In the genomic region with DNA sequence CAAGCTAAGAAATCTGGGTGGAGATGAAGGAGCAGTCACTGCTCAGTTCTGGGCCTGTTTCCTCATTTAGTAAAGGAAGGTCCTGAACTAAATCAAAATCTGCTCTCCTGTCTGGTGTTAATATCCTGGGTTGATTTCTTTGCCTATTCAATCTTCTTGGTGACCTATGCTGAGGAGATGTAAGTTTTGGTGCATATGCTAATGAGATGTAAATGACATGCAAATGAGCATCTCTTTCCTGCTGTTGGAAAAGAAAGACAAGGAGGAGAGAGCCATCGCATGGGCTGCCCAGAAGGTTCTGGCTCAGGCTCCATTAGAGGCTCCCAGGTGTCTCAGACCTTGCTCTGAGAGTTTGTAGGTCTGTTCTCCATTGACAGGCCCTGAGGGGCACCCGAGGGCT, we compare ENCODE assay signal across 1 cellular context.
TF ChIP-seq lines count a peak whose summit lies in the region.

No MANE protein-coding gene starts in this region.

TF ChIP-seq in HepG2, 621 proteins besides CTCF, POLR2A, EP300 and RAD21:
- no peak for TF ChIP-seq HNF1A (IDR thresholded peaks at IDR 0.05; ENCODE audit: low read depth)
- no peak for TF ChIP-seq HNF1A (CRISPR knock-in tag; IDR thresholded peaks at IDR 0.05; ENCODE audit: borderline replicate concordance)
- no peak for TF ChIP-seq SETDB1 (CRISPR knock-in tag; IDR thresholded peaks at IDR 0.05; ENCODE audit: borderline replicate concordance)
- TF ChIP-seq WIZ (CRISPR knock-in tag; IDR thresholded peaks at IDR 0.05): no peak
- no peak for TF ChIP-seq ARID4A (CRISPR knock-in tag; IDR thresholded peaks at IDR 0.05; ENCODE audit: borderline replicate concordance)
- TF ChIP-seq, protein P1, sequence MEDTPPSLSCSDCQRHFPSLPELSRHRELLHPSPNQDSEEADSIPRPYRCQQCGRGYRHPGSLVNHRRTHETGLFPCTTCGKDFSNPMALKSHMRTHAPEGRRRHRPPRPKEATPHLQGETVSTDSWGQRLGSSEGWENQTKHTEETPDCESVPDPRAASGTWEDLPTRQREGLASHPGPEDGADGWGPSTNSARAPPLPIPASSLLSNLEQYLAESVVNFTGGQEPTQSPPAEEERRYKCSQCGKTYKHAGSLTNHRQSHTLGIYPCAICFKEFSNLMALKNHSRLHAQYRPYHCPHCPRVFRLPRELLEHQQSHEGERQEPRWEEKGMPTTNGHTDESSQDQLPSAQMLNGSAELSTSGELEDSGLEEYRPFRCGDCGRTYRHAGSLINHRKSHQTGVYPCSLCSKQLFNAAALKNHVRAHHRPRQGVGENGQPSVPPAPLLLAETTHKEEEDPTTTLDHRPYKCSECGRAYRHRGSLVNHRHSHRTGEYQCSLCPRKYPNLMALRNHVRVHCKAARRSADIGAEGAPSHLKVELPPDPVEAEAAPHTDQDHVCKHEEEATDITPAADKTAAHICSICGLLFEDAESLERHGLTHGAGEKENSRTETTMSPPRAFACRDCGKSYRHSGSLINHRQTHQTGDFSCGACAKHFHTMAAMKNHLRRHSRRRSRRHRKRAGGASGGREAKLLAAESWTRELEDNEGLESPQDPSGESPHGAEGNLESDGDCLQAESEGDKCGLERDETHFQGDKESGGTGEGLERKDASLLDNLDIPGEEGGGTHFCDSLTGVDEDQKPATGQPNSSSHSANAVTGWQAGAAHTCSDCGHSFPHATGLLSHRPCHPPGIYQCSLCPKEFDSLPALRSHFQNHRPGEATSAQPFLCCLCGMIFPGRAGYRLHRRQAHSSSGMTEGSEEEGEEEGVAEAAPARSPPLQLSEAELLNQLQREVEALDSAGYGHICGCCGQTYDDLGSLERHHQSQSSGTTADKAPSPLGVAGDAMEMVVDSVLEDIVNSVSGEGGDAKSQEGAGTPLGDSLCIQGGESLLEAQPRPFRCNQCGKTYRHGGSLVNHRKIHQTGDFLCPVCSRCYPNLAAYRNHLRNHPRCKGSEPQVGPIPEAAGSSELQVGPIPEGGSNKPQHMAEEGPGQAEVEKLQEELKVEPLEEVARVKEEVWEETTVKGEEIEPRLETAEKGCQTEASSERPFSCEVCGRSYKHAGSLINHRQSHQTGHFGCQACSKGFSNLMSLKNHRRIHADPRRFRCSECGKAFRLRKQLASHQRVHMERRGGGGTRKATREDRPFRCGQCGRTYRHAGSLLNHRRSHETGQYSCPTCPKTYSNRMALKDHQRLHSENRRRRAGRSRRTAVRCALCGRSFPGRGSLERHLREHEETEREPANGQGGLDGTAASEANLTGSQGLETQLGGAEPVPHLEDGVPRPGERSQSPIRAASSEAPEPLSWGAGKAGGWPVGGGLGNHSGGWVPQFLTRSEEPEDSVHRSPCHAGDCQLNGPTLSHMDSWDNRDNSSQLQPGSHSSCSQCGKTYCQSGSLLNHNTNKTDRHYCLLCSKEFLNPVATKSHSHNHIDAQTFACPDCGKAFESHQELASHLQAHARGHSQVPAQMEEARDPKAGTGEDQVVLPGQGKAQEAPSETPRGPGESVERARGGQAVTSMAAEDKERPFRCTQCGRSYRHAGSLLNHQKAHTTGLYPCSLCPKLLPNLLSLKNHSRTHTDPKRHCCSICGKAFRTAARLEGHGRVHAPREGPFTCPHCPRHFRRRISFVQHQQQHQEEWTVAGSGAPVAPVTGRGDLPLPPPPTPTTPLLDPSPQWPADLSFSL (CRISPR knock-in tag; IDR thresholded peaks at IDR 0.05): no peak
- no peak for TF ChIP-seq ZNF432 (CRISPR knock-in tag; IDR thresholded peaks at IDR 0.05; ENCODE audit: borderline replicate concordance)
- no peak for TF ChIP-seq ZNF563 (CRISPR knock-in tag; IDR thresholded peaks at IDR 0.05)
- no peak for TF ChIP-seq MYPOP (CRISPR knock-in tag; IDR thresholded peaks at IDR 0.05)
- no peak for TF ChIP-seq BRCA1 (CRISPR knock-in tag; IDR thresholded peaks at IDR 0.05)
- no peak for TF ChIP-seq HNF4G (IDR thresholded peaks at IDR 0.05; ENCODE audit: borderline replicate concordance, low read depth, low read length)
- TF ChIP-seq HNF4G (CRISPR knock-in tag; IDR thresholded peaks at IDR 0.05; ENCODE audit: borderline replicate concordance, low read depth): no peak
- no peak for TF ChIP-seq NR2F2 (IDR thresholded peaks at IDR 0.05; ENCODE audit: borderline replicate concordance, low read depth)
- no peak for TF ChIP-seq SMC3 (IDR thresholded peaks at IDR 0.05; ENCODE audit: low read length)
- TF ChIP-seq MBD4 (IDR thresholded peaks at IDR 0.05; ENCODE audit: borderline replicate concordance, low read length): no peak
- TF ChIP-seq NFE2L2 (IDR thresholded peaks at IDR 0.05; ENCODE audit: low read length): no peak
